17 cellular contexts compared by ENCODE assay signal in the genomic region with DNA sequence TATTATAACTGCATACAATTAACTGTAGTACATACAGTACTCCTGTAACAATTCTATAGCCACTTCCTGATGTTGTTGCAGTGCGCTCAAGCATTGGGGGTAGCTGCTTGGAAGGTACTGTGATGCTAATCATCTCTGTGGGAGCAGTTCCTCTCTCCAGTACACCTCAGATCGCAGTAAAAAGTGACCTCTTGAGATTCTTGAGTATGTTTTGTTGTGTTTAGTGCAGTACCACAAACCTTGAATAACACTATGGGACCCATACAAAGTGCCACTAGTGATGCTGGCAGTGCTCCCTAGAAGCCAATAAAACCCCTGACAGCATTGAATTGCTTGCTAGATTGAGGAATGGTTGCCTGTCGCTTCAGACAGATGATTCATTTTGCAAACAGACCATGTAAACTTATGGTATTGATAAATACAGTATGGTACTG.
DNase-seq lines count a peak whose midpoint lies in the region; ATAC-seq and TF ChIP-seq lines count a peak whose summit lies in the region.
"Had no signal": no experiment of that assay in that cellular context is flagged by ENCODE, and none has a peak within 500 bp of the region (broad histone marks: within the 10 kb centered on the region; RNA-seq: fewer than 3 reads in every experiment).

No MANE protein-coding gene starts in this region.

- no peak overlapping the region for H3K9ac ChIP-seq in PC-3 (ENCODE audit: low read length)

- peaks cover 45% of the 10 kb centered on the region for H3K79me2 ChIP-seq in PC-3 (ENCODE audit: low read length)
- H3K79me2 ChIP-seq in OCI-LY7 (ENCODE audit: insufficient read depth, low read depth, low read length) = no peaks in the 10 kb centered on the region

- H3K4me2 ChIP-seq in PC-3 (ENCODE audit: low read length) = peak overlapping the region; percentile 42
- H3K4me2 ChIP-seq in OCI-LY7 (ENCODE audit: low read length) = no peak overlapping the region

- H3K9me2 ChIP-seq in PC-3 (replicated peaks; ENCODE audit: low read length) (no peaks in the 10 kb centered on the region), OCI-LY7 (ENCODE audit: insufficient read depth, low read length) (no peaks in the 10 kb centered on the region)

- no peaks in the 10 kb centered on the region for H3K27me3 ChIP-seq in PC-3 (ENCODE audit: low read length)
- H3K27me3 ChIP-seq in transverse colon = no peaks in the 10 kb centered on the region
- no peaks in the 10 kb centered on the region for H3K27me3 ChIP-seq in tibial nerve
- H3K27me3 ChIP-seq: MG63 had no signal

- no peak overlapping the region for H3K27ac ChIP-seq in PC-3 (ENCODE audit: low read length)
- H3K27ac ChIP-seq in transverse colon = peak overlapping the region; percentile 28 to 64 (median 48)
- no peak overlapping the region for H3K27ac ChIP-seq in OCI-LY7 (ENCODE audit: low read depth, low read length, poor library complexity, severe bottlenecking)
- H3K27ac ChIP-seq in tibial nerve = no peak overlapping the region

- peak; percentile 79 for ATAC-seq in PC-3
- ATAC-seq: Right ventricle myocardium inferior; stimulated activated naive CD8-positive, alpha-beta T cell treated with anti-CD3 and anti-CD28 coated beads, Interleukin-15, Interleukin-2, amounts not matched to agents 100 U/mL and 50 U/mL, for 24 hours had no signal

- H2AFZ ChIP-seq in PC-3 (ENCODE audit: low read length) = no peak overlapping the region
- no peak overlapping the region for H2AFZ ChIP-seq in OCI-LY7 (ENCODE audit: low read length)

- peaks cover 6% of the 10 kb centered on the region for H3F3A ChIP-seq in PC-3 (ENCODE audit: low read length, unreplicated experiment)

- in situ Hi-C loops in transverse colon (cut with MboI; ENCODE audit: low pct_ligation_motif_present in 1 of 4, low pct_unique_long_range_greater_than_20kb in 1 of 4, low sequenced_read_pairs in 3 of 4) = no loop called here

- no peak overlapping the region for H3K4me3 ChIP-seq in PC-3 (ENCODE audit: low read length)
- no peak overlapping the region for H3K4me3 ChIP-seq in transverse colon
- no peak overlapping the region for H3K4me3 ChIP-seq in OCI-LY7 (ENCODE audit: low read depth, low read length, poor library complexity, severe bottlenecking)
- H3K4me3 ChIP-seq in tibial nerve = no peak overlapping the region
- H3K4me3 ChIP-seq: MG63 had no signal

- H3K36me3 ChIP-seq in PC-3 (ENCODE audit: low read depth, low read length) = peaks cover 8% of the 10 kb centered on the region
- no peaks in the 10 kb centered on the region for H3K36me3 ChIP-seq in transverse colon
- H3K36me3 ChIP-seq in OCI-LY7 (ENCODE audit: insufficient read depth, low read length) = no peaks in the 10 kb centered on the region
- H3K36me3 ChIP-seq in tibial nerve = peaks cover 0 to 10% (median 0%) of the 10 kb centered on the region in 3 donors
- H3K36me3 ChIP-seq: MG63 had no signal

- intact Hi-C loops in PC-3 (cut with micrococcal nuclease) (loop anchor here (1.0 to 5.0 kb wide), 2 partner anchors 11 to 45 kb away; no protein-coding TSS in a partner anchor), transverse colon (cut with DNase I; ENCODE audit: low total_unique reads) (no loop called here), OCI-LY7 (cut with micrococcal nuclease; ENCODE audit: unreplicated experiment) (no loop called here)

- peaks cover 43% of the 10 kb centered on the region for H3K4me1 ChIP-seq in PC-3 (ENCODE audit: insufficient read depth, low read length)
- peaks cover 6 to 59% (median 31%) of the 10 kb centered on the region in 4 donors for H3K4me1 ChIP-seq in transverse colon
- H3K4me1 ChIP-seq in OCI-LY7 (ENCODE audit: insufficient read depth, low read length, poor library complexity, severe bottlenecking) = no peaks in the 10 kb centered on the region
- peaks cover 0 to 15% (median 0%) of the 10 kb centered on the region in 4 donors for H3K4me1 ChIP-seq in tibial nerve

- no peak for TF ChIP-seq EP300 in transverse colon (IDR thresholded peaks at IDR 0.05; ENCODE audit: low read depth)
- TF ChIP-seq EP300 in tibial nerve (IDR thresholded peaks at IDR 0.05) = no peak

- CTCF ChIA-PET in PC-3 (lab: Charles Lee) = no interaction called here
- CTCF ChIA-PET in OCI-LY7 (lab: Charles Lee; ENCODE audit: unreplicated experiment) = no interaction called here

- 29 to 39% methylated on average over 1 to 3 of the region's 3 CpGs for WGBS in transverse colon (ENCODE audit: low coverage in 1 of 2), 2 donors
- WGBS in tibial nerve, 2 donors = 74 to 81% methylated on average over 3 of the region's 3 CpGs

- no peak for TF ChIP-seq CTCF in PC-3 (conservative IDR thresholded peaks at IDR 0.05; ENCODE audit: low read depth, low read length)
- TF ChIP-seq CTCF in transverse colon (IDR thresholded peaks at IDR 0.05) = no peak
- TF ChIP-seq CTCF in OCI-LY7 (conservative IDR thresholded peaks at IDR 0.05; ENCODE audit: low read length) = no peak
- TF ChIP-seq CTCF in tibial nerve (IDR thresholded peaks at IDR 0.05) = no peak

- H4K20me1 ChIP-seq in PC-3 (ENCODE audit: low read length) (peaks cover 42% of the 10 kb centered on the region), OCI-LY7 (ENCODE audit: insufficient read depth, low read length) (no peaks in the 10 kb centered on the region)

- H3K9me3 ChIP-seq in PC-3 (ENCODE audit: low read length) (0 out of 2 replicates have a peak, but pooled peaks cover 5% of the 10 kb centered on the region), transverse colon (no peaks in the 10 kb centered on the region), OCI-LY7 (ENCODE audit: low read length) (0 out of 2 replicates have a peak, but pooled peaks cover 3% of the 10 kb centered on the region), tibial nerve (peaks cover 0 to 5% (median 0%) of the 10 kb centered on the region in 4 donors)
- H3K9me3 ChIP-seq: MG63 had no signal

- no TSS peak for BruUV-seq in PC-3 (replicated peaks; lab: Mats Ljungman, UMichigan)
- BruUV-seq in OCI-LY7 (replicated peaks; lab: Mats Ljungman, UMichigan) = no TSS peak

- POLR2A ChIA-PET in PC-3 (lab: Charles Lee; ENCODE audit: unreplicated experiment) = no interaction called here
- POLR2A ChIA-PET in OCI-LY7 (lab: Charles Lee) = no interaction called here

- DNase-seq in NCI-H187 treated with DMSO at 0.1 percent for 48 hours (lab: John Stamatoyannopoulos, UW) = peak; percentile 12
- DNase-seq in NCI-H187 (lab: John Stamatoyannopoulos, UW) = no peak
- DNase-seq in PC-3 = peak; percentile 88
- peak; percentile 85 for DNase-seq in iPS DF 4.7 (ENCODE audit: extremely low read depth, low spot score)
- peak; percentile 52 for DNase-seq in transverse colon
- DNase-seq in GDM1 (lab: John Stamatoyannopoulos, UW) = no peak
- no peak for DNase-seq in OCI-LY7 (ENCODE audit: low spot score)
- DNase-seq in tibial nerve (ENCODE audit: low spot score in 2 of 2) = no peak
- DNase-seq: activated gamma-delta T cell treated with Interleukin-2 at 50 U/mL for 16 hours; foreskin melanocyte; GOT3; MG63; NCI-H2171 treated with DMSO at 0.1 percent for 48 hours; NK-92 treated with Interleukin-12 subunit alpha and Interleukin-12 subunit beta, amount 100 ng/mL, for 24 hours; stimulated activated CD4-positive, alpha-beta T cell treated with anti-CD3 and anti-CD28 coated beads, Interleukin-15, amount 100 ng/mL, for 24 hours; stimulated activated naive CD8-positive, alpha-beta T cell treated with anti-CD3 and anti-CD28 coated beads, Interleukin-15, Interleukin-2, amounts not matched to agents 100 U/mL and 50 U/mL, for 24 hours had no signal

- TF ChIP-seq POLR2A in transverse colon (IDR thresholded peaks at IDR 0.05) = no peak
- no peak for TF ChIP-seq POLR2A in tibial nerve (IDR thresholded peaks at IDR 0.05)

Comparison
In these comparisons a context has a peak if more than half of its experiments do, and no peak if none do; other contexts are left out.
1. DNase-seq: peak in NCI-H187 treated with DMSO at 0.1 percent for 48 hours (single experiment), PC-3 (single experiment), iPS DF 4.7 (single experiment) and transverse colon (single experiment); none in NCI-H187 (0 of 2), GDM1 (single experiment), OCI-LY7 (single experiment) and tibial nerve (0 of 2).
2. H3K27ac ChIP-seq: peak in transverse colon (4 of 4); none in PC-3 (single experiment), OCI-LY7 (single experiment) and tibial nerve (0 of 4).